In genomic region chr10:31383810-31384588, GRCh38 we compare ENCODE assay signal across 13 cellular contexts.
DNase-seq lines count a peak whose midpoint lies in the region; ATAC-seq, FAIRE-seq and TF ChIP-seq lines count a peak whose summit lies in the region.
"Had no signal": no experiment of that assay in that cellular context is flagged by ENCODE, and none has a peak within 500 bp of the region (broad histone marks: within the 10 kb centered on the region; RNA-seq: fewer than 3 reads in every experiment).

No MANE protein-coding gene starts in this region.

- ATAC-seq in GM18517 (IDR thresholded peaks at IDR 0.05; ENCODE audit: unreplicated experiment): peak; percentile 97
- peak; percentile 94 for ATAC-seq in GM21360 (IDR thresholded peaks at IDR 0.05; ENCODE audit: unreplicated experiment)
- ATAC-seq in HG03064 (IDR thresholded peaks at IDR 0.05; ENCODE audit: low read depth, unreplicated experiment): peak; percentile 92
- ATAC-seq in GM12878: peak; percentile 94

- DNase-seq in GM12878 (ENCODE audit: low read depth, low spot score) (peak; percentile 93), SHP77 (lab: John Stamatoyannopoulos, UW) (no peak), COLO668 (lab: John Stamatoyannopoulos, UW; ENCODE audit: unreplicated experiment) (no peak), epidermal melanocyte (ENCODE audit: insufficient read length, low spot score) (no peak)
- no peak for DNase-seq in activated CD4-positive, alpha-beta T cell treated with anti-CD3 and anti-CD28 coated beads for 48 hours
- DNase-seq: activated naive CD4-positive, alpha-beta T cell treated with anti-CD3 and anti-CD28 coated beads, Interleukin-2, amount 50 U/mL, for 16 hours; NCI-H526 treated with DMSO at 0.1 percent for 48 hours; posterior cingulate gyrus; T1000 had no signal

- peaks cover 67% of the 10 kb centered on the region for H3K79me2 ChIP-seq in GM12878 (ENCODE audit: control insufficient read depth, insufficient read depth, low read length)

- peak; percentile 93 for FAIRE-seq in GM12878 (lab: Jason Lieb, UNC)
- FAIRE-seq: endometrium had no signal

- RAD21 ChIA-PET in GM12878 (lab: Charles Lee; ENCODE audit: unreplicated experiment): interaction anchor here (0.7 to 3.5 kb wide), 21 partner anchors 10 to 647 kb away, joined by 3 to 16 read pairs (median 4); partner anchors contain the start of gene ZNF438

- no peaks in the 10 kb centered on the region for H3K27me3 ChIP-seq in GM12878 (replicated peaks in 1 of 2; ENCODE audit: control insufficient read depth in 2 of 2, insufficient read depth in 2 of 2, low read length in 1 of 2)

- TF ChIP-seq EP300 in GM12878 (IDR thresholded peaks at IDR 0.05; ENCODE audit: borderline replicate concordance in 1 of 2, control insufficient read depth in 1 of 2, low read depth in 2 of 2, low read length in 2 of 2): peak; percentile 88 to 94

- peak; percentile 16; the same call in 1 of the 2 replicates for TF ChIP-seq RAD21 in GM12878 (IDR thresholded peaks at IDR 0.05; ENCODE audit: insufficient read depth, low read depth, low read length)

- H4K20me1 ChIP-seq in GM12878 (ENCODE audit: control insufficient read depth, insufficient read depth): no peaks in the 10 kb centered on the region

- no peak for TF ChIP-seq CTCF in GM12878 (IDR thresholded peaks at IDR 0.05 in 2 of 3, conservative IDR thresholded peaks at IDR 0.05 in 1 of 3; ENCODE audit: control insufficient read depth in 2 of 3, extremely low read depth in 1 of 3, insufficient read depth in 1 of 3, low read depth in 3 of 3, low read length in 3 of 3)

- SMC1A ChIA-PET in GM12878 (lab: Charles Lee; ENCODE audit: uncharacterized antibody, unreplicated experiment): interaction anchor here (0.5 to 2.3 kb wide), 16 partner anchors 9 to 683 kb away, joined by 3 to 15 read pairs (median 4); no protein-coding TSS in a partner anchor

- H3K27ac ChIP-seq in GM12878 (ENCODE audit: control insufficient read depth, insufficient read depth): peak overlapping the region; percentile 97

- H3K4me3 ChIP-seq in GM12878: peak overlapping the region; percentile 49

- H2AFZ ChIP-seq in GM12878 (ENCODE audit: control insufficient read depth, low read depth, low read length): peak overlapping the region; percentile 30; the same call in 1 of the 2 replicates

- peak overlapping the region; percentile 73 for H3K9ac ChIP-seq in GM12878 (ENCODE audit: control insufficient read depth, insufficient read depth, low read length)

- peaks cover 8% of the 10 kb centered on the region; the same call in 2 of the 3 replicates for H3K9me3 ChIP-seq in GM12878 (replicated peaks; ENCODE audit: control insufficient read depth, insufficient read depth, low read length)

- peaks cover 2 to 7% of the 10 kb centered on the region in 2 experiments for H3K36me3 ChIP-seq in GM12878 (ENCODE audit: control insufficient read depth in 2 of 2, insufficient read depth in 2 of 2, low read length in 1 of 2)

- H3K4me2 ChIP-seq in GM12878 (ENCODE audit: control insufficient read depth, insufficient read depth): peak overlapping the region; percentile 80

- POLR2A ChIA-PET in GM12878 (lab: Charles Lee): interaction anchor here (0.6 to 3.2 kb wide), 9 partner anchors 10 to 288 kb away, joined by 3 to 10 read pairs (median 4); no protein-coding TSS in a partner anchor

- in situ Hi-C loops in GM12878 (cut with MboI): no loop called here

- TSS peak; percentile 97 for BruUV-seq in GM12878 (replicated peaks; lab: Mats Ljungman, UMichigan)

- WGBS in GM12878 (ENCODE audit: insufficient coverage, insufficient replicate concordance, low lambda C conversion rate, missing lambda C conversion rate): 5% methylated on average over 7 of the region's 8 CpGs

- CTCF ChIA-PET in GM12878 (lab: Yijun Ruan, JAX): interaction anchor here (0.9 to 1.3 kb wide), 4 partner anchors 31 to 66 kb away, joined by 3 to 5 read pairs (median 4); no protein-coding TSS in a partner anchor

- peak; percentile 60; the same call in 1 of the 2 replicates for TF ChIP-seq POLR2A in GM12878 (IDR thresholded peaks at IDR 0.05; ENCODE audit: low read depth, low read length)

- intact Hi-C loops in GM12878 (cut with micrococcal nuclease; ENCODE audit: unreplicated experiment): loop anchor here (2.0 to 10.0 kb wide), 3 partner anchors 37 to 599 kb away; partner anchors contain the start of gene ZEB1

- H3K4me1 ChIP-seq in GM12878 (ENCODE audit: control insufficient read depth, insufficient read depth, low read length): peaks cover 19% of the 10 kb centered on the region

TF ChIP-seq in GM12878, 131 proteins besides CTCF, POLR2A, EP300 and RAD21 (continues in another document):
- TF ChIP-seq MXI1 (IDR thresholded peaks at IDR 0.05; ENCODE audit: low read depth, low read length) (peak; percentile 58; the same call in 1 of the 2 replicates), RELB (IDR thresholded peaks at IDR 0.05; ENCODE audit: low read depth) (peak; percentile 73; the same call in 1 of the 2 replicates), ZNF384 (IDR thresholded peaks at IDR 0.05; ENCODE audit: borderline replicate concordance, low read depth, low read length) (peak; percentile 65; the same call in 1 of the 2 replicates), RBBP5 (conservative IDR thresholded peaks at IDR 0.05) (no peak), IRF4 (IDR thresholded peaks at IDR 0.05; ENCODE audit: low read depth, low read length) (0 out of 2 replicates have a peak, but pooled peaks have one; percentile 50), CHD4 (IDR thresholded peaks at IDR 0.05) (no peak), SP1 (IDR thresholded peaks at IDR 0.05; ENCODE audit: low read depth, low read length) (no peak), WRNIP1 (IDR thresholded peaks at IDR 0.05; ENCODE audit: borderline replicate concordance, low read depth, low read length) (no peak), JUND (IDR thresholded peaks at IDR 0.05; ENCODE audit: low read depth, low read length) (no peak), EZH2 (IDR thresholded peaks at IDR 0.05; ENCODE audit: borderline replicate concordance, control insufficient read depth, low read depth, low read length) (no peak), TAF1 (IDR thresholded peaks at IDR 0.05; ENCODE audit: borderline replicate concordance, low read depth, low read length) (peak; percentile 49; the same call in 1 of the 2 replicates), ZNF274 (IDR thresholded peaks at IDR 0.05; ENCODE audit: insufficient read depth, insufficient read length) (no peak), CEBPB (IDR thresholded peaks at IDR 0.05; ENCODE audit: borderline replicate concordance in 1 of 2, low read depth in 2 of 2, low read length in 2 of 2) (no peak), ZNF207 (IDR thresholded peaks at IDR 0.05; ENCODE audit: borderline replicate concordance) (no peak), DPF2 (IDR thresholded peaks at IDR 0.05) (peak; percentile 82), BHLHE40 (IDR thresholded peaks at IDR 0.05; ENCODE audit: borderline replicate concordance in 1 of 2, low read depth in 2 of 2, low read length in 1 of 2) (peak in 1 of 2 experiments; percentile 61; a peak in 1 of 4 replicates), SIX5 (IDR thresholded peaks at IDR 0.05; ENCODE audit: low read depth, low read length, severe bottlenecking) (no peak), IKZF1 (conservative IDR thresholded peaks at IDR 0.05) (peak; percentile 88), ZNF622 (IDR thresholded peaks at IDR 0.05) (no peak), PML (IDR thresholded peaks at IDR 0.05; ENCODE audit: low read length) (peak; percentile 57), ATF7 (IDR thresholded peaks at IDR 0.05; ENCODE audit: low read depth) (peak; percentile 81)
- TF ChIP-seq, protein P1, sequence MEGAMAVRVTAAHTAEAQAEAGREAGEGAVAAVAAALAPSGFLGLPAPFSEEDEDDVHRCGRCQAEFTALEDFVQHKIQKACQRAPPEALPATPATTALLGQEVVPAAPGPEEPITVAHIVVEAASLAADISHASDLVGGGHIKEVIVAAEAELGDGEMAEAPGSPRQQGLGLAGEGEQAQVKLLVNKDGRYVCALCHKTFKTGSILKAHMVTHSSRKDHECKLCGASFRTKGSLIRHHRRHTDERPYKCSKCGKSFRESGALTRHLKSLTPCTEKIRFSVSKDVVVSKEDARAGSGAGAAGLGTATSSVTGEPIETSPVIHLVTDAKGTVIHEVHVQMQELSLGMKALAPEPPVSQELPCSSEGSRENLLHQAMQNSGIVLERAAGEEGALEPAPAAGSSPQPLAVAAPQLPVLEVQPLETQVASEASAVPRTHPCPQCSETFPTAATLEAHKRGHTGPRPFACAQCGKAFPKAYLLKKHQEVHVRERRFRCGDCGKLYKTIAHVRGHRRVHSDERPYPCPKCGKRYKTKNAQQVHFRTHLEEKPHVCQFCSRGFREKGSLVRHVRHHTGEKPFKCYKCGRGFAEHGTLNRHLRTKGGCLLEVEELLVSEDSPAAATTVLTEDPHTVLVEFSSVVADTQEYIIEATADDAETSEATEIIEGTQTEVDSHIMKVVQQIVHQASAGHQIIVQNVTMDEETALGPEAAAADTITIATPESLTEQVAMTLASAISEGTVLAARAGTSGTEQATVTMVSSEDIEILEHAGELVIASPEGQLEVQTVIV (IDR thresholded peaks at IDR 0.05; ENCODE audit: borderline replicate concordance, partially characterized antibody): no peak
